8 cellular contexts compared by ENCODE assay signal in the genomic region with DNA sequence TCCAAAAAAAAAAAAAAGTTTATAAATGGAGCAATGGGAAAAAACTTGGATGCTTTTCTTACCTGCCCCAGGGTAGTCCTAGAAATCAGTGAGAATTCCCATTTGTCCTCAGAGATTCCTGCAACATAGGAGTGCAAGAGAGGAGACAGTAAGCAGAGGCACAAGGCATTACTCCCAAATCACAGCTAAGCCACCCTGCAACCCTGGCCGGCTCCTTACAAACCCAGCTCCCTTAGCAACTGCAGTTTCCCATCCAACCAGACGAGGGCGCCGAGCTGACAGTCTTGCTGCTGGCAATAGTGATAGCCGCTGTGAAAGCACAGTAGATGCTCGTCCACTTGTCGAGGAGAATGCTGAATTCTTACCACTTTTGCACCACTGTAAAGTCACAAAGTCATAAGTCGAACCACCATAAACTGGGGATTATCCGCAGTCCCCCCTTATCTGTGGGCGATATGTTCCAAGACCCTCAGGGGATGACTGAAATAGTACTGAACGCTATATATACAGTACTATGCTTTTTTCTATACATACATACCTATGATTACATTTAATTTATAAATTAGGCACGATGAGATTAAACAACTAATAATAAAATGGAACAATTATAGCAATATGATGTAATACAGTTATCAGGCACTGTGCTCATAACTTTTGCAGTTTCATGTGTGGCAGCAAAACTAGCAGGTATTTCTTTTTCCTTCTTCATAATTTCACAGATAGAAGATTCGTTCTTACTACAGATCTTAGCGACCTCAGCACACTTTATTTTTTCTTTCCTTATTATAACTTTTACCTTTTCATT. TPM values are rescaled to one million over a fixed set of nuclear protein-coding genes. Genes with fewer than 3 reads are reported as not detected.
DNase-seq lines count a peak whose midpoint lies in the region; ATAC-seq lines count a peak whose summit lies in the region.

No MANE protein-coding gene starts in this region.

- peak; percentile 56 for ATAC-seq in HG02798 (IDR thresholded peaks at IDR 0.05; ENCODE audit: poor library complexity, unreplicated experiment)
- ATAC-seq in activated CD4-positive, CD25-positive, alpha-beta regulatory T cell treated with anti-CD3 and anti-CD28 coated beads, Interleukin-2, amount 50 U/mL, for 24 hours = peak; percentile 95 to 97
- peak; percentile 85 for ATAC-seq in left lobe of liver
- no peak for ATAC-seq in HG03097 (IDR thresholded peaks at IDR 0.05; ENCODE audit: low FRiP score, unreplicated experiment)

- DNase-seq in COLO668 (lab: John Stamatoyannopoulos, UW; ENCODE audit: unreplicated experiment) (peak; percentile 93), NCI-H345 treated with DMSO at 0.1 percent for 48 hours (lab: John Stamatoyannopoulos, UW; ENCODE audit: unreplicated experiment) (peak; percentile 27), left lobe of liver (ENCODE audit: low spot score) (peak; percentile 85)
- peak; percentile 69 for DNase-seq in central memory CD4-positive, alpha-beta T cell
- DNase-seq in stimulated activated CD4-positive, alpha-beta T cell treated with anti-CD3 and anti-CD28 coated beads, Interleukin-4, amount 100 ng/mL, for 24 hours = peak; percentile 88

RNA-seq across cellular contexts. Expression of a gene that starts 6.0 kb away (rescaled TPM):
- 32.9 TPM for total RNA-seq in left lobe of liver

RNA-seq across cellular contexts. Expression of a gene that starts 18.7 kb away (rescaled TPM):
- total RNA-seq in left lobe of liver = 32.5 TPM

RNA-seq across cellular contexts. Expression of a gene that starts 28.3 kb away (rescaled TPM):
- total RNA-seq in left lobe of liver = 43.1 TPM

RNA-seq across cellular contexts. Expression of a gene that starts 29.0 kb away (rescaled TPM):
- total RNA-seq in left lobe of liver = 35.2 TPM

RNA-seq across cellular contexts. Expression of a gene that starts 53.0 kb away (rescaled TPM):
- total RNA-seq in left lobe of liver = 170 TPM

Comparison
In these comparisons a context has a peak if more than half of its experiments do, and no peak if none do; other contexts are left out.
1. DNase-seq: peak in every context shown above with its lines; median percentile 93 in COLO668; 88 in stimulated activated CD4-positive, alpha-beta T cell treated with anti-CD3 and anti-CD28 coated beads, Interleukin-4, amount 100 ng/mL, for 24 hours; 85 in left lobe of liver; 69 in central memory CD4-positive, alpha-beta T cell; 27 in NCI-H345 treated with DMSO at 0.1 percent for 48 hours.